ENCODE assay signal across 8 cellular contexts in the genomic region with DNA sequence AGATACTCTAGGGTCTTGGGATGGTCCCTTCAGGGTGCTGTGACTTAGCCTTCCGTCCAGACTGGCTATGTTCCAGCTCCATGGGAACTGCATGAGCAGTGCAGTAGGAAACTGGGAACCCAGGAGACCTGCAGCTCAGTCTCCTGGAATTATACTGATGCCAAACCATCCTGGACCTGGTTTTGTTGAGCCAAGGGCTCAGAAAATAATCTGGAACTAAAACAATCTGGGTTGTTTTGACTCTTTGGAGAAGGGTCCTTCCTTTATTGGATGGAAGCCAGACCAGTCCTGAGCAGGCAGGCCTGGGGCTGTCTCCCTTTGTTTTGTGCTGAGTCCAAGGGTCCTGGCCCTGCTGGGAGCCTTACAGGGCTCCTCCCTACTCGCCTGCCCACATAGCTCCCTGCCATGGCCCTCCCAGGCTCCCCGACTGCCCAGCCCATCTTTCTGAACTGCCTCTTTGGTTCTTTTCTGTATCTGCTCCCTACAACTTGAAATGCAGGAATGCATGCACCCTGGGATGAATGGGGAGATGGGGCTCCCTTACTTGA. TPM values are rescaled to one million over a fixed set of nuclear protein-coding genes. Genes with fewer than 3 reads are reported as not detected.
DNase-seq lines count a peak whose midpoint lies in the region; ATAC-seq and TF ChIP-seq lines count a peak whose summit lies in the region.

No MANE protein-coding gene starts in this region.

- peak overlapping the region in 2 of 3 donors; percentile 94 for H3K27ac Mint-ChIP-seq in IgD-negative memory B cell
- H3K27ac Mint-ChIP-seq in naive thymus-derived CD4-positive, alpha-beta T cell = peak overlapping the region; percentile 69 to 98 (median 77)

- peaks cover 3% of the 10 kb centered on the region for H3K36me3 Mint-ChIP-seq in IgD-negative memory B cell
- peaks cover 7 to 16% (median 11%) of the 10 kb centered on the region in 5 donors for H3K36me3 Mint-ChIP-seq in naive thymus-derived CD4-positive, alpha-beta T cell

- no peaks in the 10 kb centered on the region for H3K27me3 Mint-ChIP-seq in IgD-negative memory B cell
- no peaks in the 10 kb centered on the region for H3K27me3 Mint-ChIP-seq in naive thymus-derived CD4-positive, alpha-beta T cell

- peak overlapping the region; percentile 90 for H3K4me3 ChIP-seq in AG09309 (ENCODE audit: control insufficient read depth, low read depth, low read length)
- H3K4me3 ChIP-seq in naive thymus-derived CD4-positive, alpha-beta T cell (ENCODE audit: low read length) = peak overlapping the region; percentile 86

- H3K9me3 Mint-ChIP-seq in IgD-negative memory B cell = no peaks in the 10 kb centered on the region
- H3K9me3 Mint-ChIP-seq in naive thymus-derived CD4-positive, alpha-beta T cell = no peaks in the 10 kb centered on the region

- H3K4me1 ChIP-seq in naive thymus-derived CD4-positive, alpha-beta T cell (ENCODE audit: control insufficient read depth in 2 of 2, insufficient read depth in 2 of 2, low read length in 2 of 2) = peaks cover 17% of the 10 kb centered on the region in 2 donors

- H3K27ac ChIP-seq in caudate nucleus (ENCODE audit: low read depth, low read length) = peak overlapping the region; percentile 99
- H3K27ac ChIP-seq in naive thymus-derived CD4-positive, alpha-beta T cell (ENCODE audit: low read depth, low read length) = no peak overlapping the region

- peaks cover 0 to 8% (median 0%) of the 10 kb centered on the region in 3 experiments for H3K36me3 ChIP-seq in naive thymus-derived CD4-positive, alpha-beta T cell (ENCODE audit: control insufficient read depth in 2 of 3, insufficient read depth in 3 of 3, low read length in 3 of 3)

- CTCF ChIA-PET in naive thymus-derived CD4-positive, alpha-beta T cell (lab: Charles Lee) = interaction anchor here (1.2 to 2.8 kb wide), 2 partner anchors 13 to 27 kb away, joined by 3 to 17 read pairs; partner anchors contain the start of gene ARTN

- DNase-seq in AG09309 (ENCODE audit: low read depth) = no peak
- peak in 2 of 61 donors; percentile 23 to 39 for DNase-seq in caudate nucleus (lab: John Stamatoyannopoulos, UW)
- DNase-seq in naive thymus-derived CD4-positive, alpha-beta T cell = no peak
- no peak for DNase-seq in stimulated activated naive CD4-positive, alpha-beta T cell treated with Interleukin-2 at 50 U/mL for 16 hours (lab: John Stamatoyannopoulos, UW)
- no peak for DNase-seq in activated gamma-delta T cell treated with Interleukin-2 at 50 U/mL for 16 hours
- DNase-seq in HPDE6-E6E7 (ENCODE audit: extremely low spot score) = no peak

- POLR2A ChIA-PET in naive thymus-derived CD4-positive, alpha-beta T cell (lab: Charles Lee) = interaction anchor here (1.2 to 3.2 kb wide), 2 partner anchors 22 to 27 kb away, joined by 5 to 23 read pairs; partner anchors contain the start of genes ATP6V0B and DPH2

- no peaks in the 10 kb centered on the region for H3K9me3 ChIP-seq in naive thymus-derived CD4-positive, alpha-beta T cell (ENCODE audit: control insufficient read depth in 2 of 3, low read length in 3 of 3)

- TF ChIP-seq CTCF in AG09309 (IDR thresholded peaks at IDR 0.05; ENCODE audit: control insufficient read depth, insufficient read depth, low read depth, low read length, missing control alignments) = no peak

- H3K4me1 Mint-ChIP-seq in IgD-negative memory B cell = peaks cover 23 to 32% (median 27%) of the 10 kb centered on the region in 3 donors
- H3K4me1 Mint-ChIP-seq in naive thymus-derived CD4-positive, alpha-beta T cell = peaks cover 34 to 69% (median 53%) of the 10 kb centered on the region in 7 donors

- ATAC-seq in naive thymus-derived CD4-positive, alpha-beta T cell = no peak
- no peak for ATAC-seq in GM19035 (IDR thresholded peaks at IDR 0.05; ENCODE audit: unreplicated experiment)

- intact Hi-C loops in naive thymus-derived CD4-positive, alpha-beta T cell (cut with micrococcal nuclease) = loop anchor here (2.0 to 10.0 kb wide), 9 partner anchors 186 to 1263 kb away; partner anchors contain the start of genes CFAP57 (in 2 of the 2), EBNA1BP2 (in 2 of the 2), ST3GAL3 (in 2 of the 2) and ELOVL1 (in 1 of the 2)

- H3K27me3 ChIP-seq in naive thymus-derived CD4-positive, alpha-beta T cell (ENCODE audit: control insufficient read depth in 2 of 2, insufficient read depth in 2 of 2, low read length in 2 of 2) = no peaks in the 10 kb centered on the region

- H3K4me3 Mint-ChIP-seq in IgD-negative memory B cell = peak overlapping the region; percentile 89 to 97 (median 94)
- peak overlapping the region; percentile 87 to 96 (median 90) for H3K4me3 Mint-ChIP-seq in naive thymus-derived CD4-positive, alpha-beta T cell

RNA-seq across cellular contexts. Expression of gene IPO13, which starts 1.2 kb away (rescaled TPM):
- 14.9 TPM for polyA plus RNA-seq in IgD-negative memory B cell
- total RNA-seq in naive thymus-derived CD4-positive, alpha-beta T cell = 10 to 100 TPM; 10.1 to 32.3 (median 17.0) TPM
- 10 to 100 TPM; 13.0 to 15.2 TPM for polyA plus RNA-seq in naive thymus-derived CD4-positive, alpha-beta T cell

RNA-seq across cellular contexts. Expression of gene ARTN, which starts 14.4 kb away (rescaled TPM):
- not detected for polyA plus RNA-seq in IgD-negative memory B cell
- 1 to 10 TPM in 1 of 5 experiments, under 1 TPM in 4; 0.51 to 2.2 (median 0.68) TPM for total RNA-seq in naive thymus-derived CD4-positive, alpha-beta T cell
- polyA plus RNA-seq in naive thymus-derived CD4-positive, alpha-beta T cell = not detected

RNA-seq across cellular contexts. Expression of gene DPH2, which starts 21.8 kb away (rescaled TPM):
- polyA plus RNA-seq in IgD-negative memory B cell = 38.4 TPM
- 10 to 100 TPM; 21.3 to 40.1 (median 29.4) TPM for total RNA-seq in naive thymus-derived CD4-positive, alpha-beta T cell
- 10 to 100 TPM; 29.4 to 40.9 TPM for polyA plus RNA-seq in naive thymus-derived CD4-positive, alpha-beta T cell

RNA-seq across cellular contexts. Expression of gene ATP6V0B, which starts 26.8 kb away (rescaled TPM):
- polyA plus RNA-seq in IgD-negative memory B cell = 261 TPM
- 100 to 1,000 TPM in 2 of 5 experiments, 10 to 100 TPM in 3; 47.3 to 152 (median 69.3) TPM for total RNA-seq in naive thymus-derived CD4-positive, alpha-beta T cell
- 100 to 1,000 TPM; 147 to 166 TPM for polyA plus RNA-seq in naive thymus-derived CD4-positive, alpha-beta T cell

RNA-seq across cellular contexts. Expression of gene B4GALT2, which starts 31.0 kb away (rescaled TPM):
- 1.0 TPM for polyA plus RNA-seq in IgD-negative memory B cell
- total RNA-seq in naive thymus-derived CD4-positive, alpha-beta T cell = 10 to 100 TPM in 1 of 5 experiments, 1 to 10 TPM in 2, under 1 TPM in 2; 0.49 to 16.9 (median 1.6) TPM
- not detected for polyA plus RNA-seq in naive thymus-derived CD4-positive, alpha-beta T cell
